ENCODE assay signal across 8 cellular contexts in the genomic region with DNA sequence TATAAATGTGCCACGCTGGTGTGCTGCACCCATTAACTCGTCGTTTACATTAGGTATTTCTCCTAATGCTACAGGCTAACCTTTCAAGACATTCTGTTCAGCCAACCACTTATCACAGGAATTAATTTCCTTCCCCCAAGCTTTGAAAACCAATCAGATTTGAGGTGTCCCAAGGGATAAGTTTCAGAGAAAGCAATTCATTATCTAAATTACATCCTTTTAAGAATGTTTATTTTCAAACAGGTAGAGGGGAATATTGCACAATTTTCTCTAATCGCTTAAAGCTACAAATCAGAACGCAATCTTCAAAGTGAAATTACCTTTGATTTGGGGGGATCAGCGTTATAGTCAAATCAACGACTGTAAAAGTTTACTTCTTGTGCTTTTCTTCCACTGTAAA. TPM values are rescaled to one million over a fixed set of nuclear protein-coding genes. Genes with fewer than 3 reads are reported as not detected.
DNase-seq lines count a peak whose midpoint lies in the region; ATAC-seq and TF ChIP-seq lines count a peak whose summit lies in the region.

No MANE protein-coding gene starts in this region.

- TF ChIP-seq CTCF in right atrium auricular region (IDR thresholded peaks at IDR 0.05) (no peak), foreskin keratinocyte (conservative IDR thresholded peaks at IDR 0.05) (no peak)

- intact Hi-C loops in left cardiac atrium (cut with DNase I) = loop anchor here in 1 of 2 donors (5.0 to 10.0 kb wide), 2 partner anchors 198 to 310 kb away; a partner anchor contains a TSS

- DNase-seq in right atrium auricular region (ENCODE audit: low spot score) (no peak), left cardiac atrium (no peak), T-helper 17 cell (no peak), foreskin keratinocyte (peak; percentile 12 to 40), NOMO-1 treated with DMSO at 0.1 percent for 48 hours (lab: John Stamatoyannopoulos, UW; ENCODE audit: unreplicated experiment) (no peak), activated gamma-delta T cell treated with Interleukin-2 at 50 U/mL for 16 hours (no peak)
- DNase-seq in activated CD8-positive, alpha-beta memory T cell treated with anti-CD3 and anti-CD28 coated beads for 24 hours = no peak

- H3K27me3 Mint-ChIP-seq in T-helper 17 cell = no peaks in the 10 kb centered on the region

- no peaks in the 10 kb centered on the region for H3K36me3 Mint-ChIP-seq in T-helper 17 cell (ENCODE audit: low read depth)

- H3K27ac Mint-ChIP-seq in T-helper 17 cell = peak overlapping the region; percentile 90

- no peaks in the 10 kb centered on the region for H3K36me3 ChIP-seq in right atrium auricular region

- H3K9me3 ChIP-seq in right atrium auricular region (no peaks in the 10 kb centered on the region), T-helper 17 cell (ENCODE audit: control insufficient read depth, low read length, poor library complexity, severe bottlenecking) (no peaks in the 10 kb centered on the region)

- H3K4me1 Mint-ChIP-seq in T-helper 17 cell = peaks cover 22% of the 10 kb centered on the region

- H3K4me3 Mint-ChIP-seq in T-helper 17 cell = peak overlapping the region; percentile 93

- H3K4me1 ChIP-seq in right atrium auricular region (peaks cover 0 to 17% of the 10 kb centered on the region in 2 donors), foreskin keratinocyte (peaks cover 23% of the 10 kb centered on the region)

- ATAC-seq in left cardiac atrium = no peak
- no peak for ATAC-seq in T-helper 17 cell
- ATAC-seq in foreskin keratinocyte = no peak

- H3K4me3 ChIP-seq in right atrium auricular region = peak overlapping the region; percentile 88 to 96
- H3K4me3 ChIP-seq in skin epidermis = peak overlapping the region; percentile 71 to 98 (median 87)

- H3K27ac ChIP-seq in right atrium auricular region = peak overlapping the region; percentile 99
- peak overlapping the region; percentile 63 for H3K27ac ChIP-seq in foreskin keratinocyte
- H3K27ac ChIP-seq in skin epidermis = peak overlapping the region in 16 of 21 experiments; percentile 88 to 99 (median 96)

- no peaks in the 10 kb centered on the region for H3K27me3 ChIP-seq in right atrium auricular region
- no peaks in the 10 kb centered on the region for H3K27me3 ChIP-seq in foreskin keratinocyte

RNA-seq across cellular contexts. Expression of a gene that starts 1.6 kb away (rescaled TPM):
- total RNA-seq in right atrium auricular region (10 to 100 TPM; 29.8 to 33.2 TPM), left cardiac atrium (10 to 100 TPM; 26.8 to 33.5 TPM), T-helper 17 cell (10 to 100 TPM; 11.6 to 15.1 TPM), foreskin keratinocyte (30.2 and 30.9 TPM in 2 replicates)
- polyA plus RNA-seq in foreskin keratinocyte = 4.6 and 5.4 TPM in 2 replicates

RNA-seq across cellular contexts. Expression of a gene that starts 46.9 kb away (rescaled TPM):
- total RNA-seq in right atrium auricular region (not detected), left cardiac atrium (not detected), T-helper 17 cell (not detected), foreskin keratinocyte (not detected in 2 replicates)
- polyA plus RNA-seq in foreskin keratinocyte = not detected in 2 replicates

Comparison
In these comparisons a context has a peak if more than half of its experiments do, and no peak if none do; other contexts are left out.
1. DNase-seq: peak in foreskin keratinocyte (2 of 2); none in right atrium auricular region (single experiment), left cardiac atrium (single experiment), T-helper 17 cell (0 of 3), NOMO-1 treated with DMSO at 0.1 percent for 48 hours (single experiment), activated gamma-delta T cell treated with Interleukin-2 at 50 U/mL for 16 hours (single experiment) and activated CD8-positive, alpha-beta memory T cell treated with anti-CD3 and anti-CD28 coated beads for 24 hours (single experiment).
2. Peak in every context shown above with its lines, with median percentiles within 50 percentile points of each other: H3K27ac ChIP-seq.